ENCODE assay signal across 8 cellular contexts in genomic region chr6:113854531-113855499, GRCh38. TPM values are rescaled to one million over a fixed set of nuclear protein-coding genes. Genes with fewer than 3 reads are reported as not detected.
DNase-seq lines count a peak whose midpoint lies in the region; ATAC-seq, FAIRE-seq and TF ChIP-seq lines count a peak whose summit lies in the region.

No MANE protein-coding gene starts in this region.

- peak overlapping the region; percentile 90 to 97 (median 94) for H3K27ac ChIP-seq in esophagus muscularis mucosa (replicated peaks in 1 of 4)

- no peaks in the 10 kb centered on the region for H3K36me3 Mint-ChIP-seq in T-helper 2 cell treated with Interferon-gamma antibody and Interleukin-4, amounts not matched to agents 5 μg/mL and 100 μg/mL, for 36 hours (ENCODE audit: low read depth)
- H3K36me3 Mint-ChIP-seq in mesothelial cell of epicardium (no peaks in the 10 kb centered on the region), type B pancreatic cell (no peaks in the 10 kb centered on the region)

- peaks cover 4 to 38% (median 22%) of the 10 kb centered on the region in 4 donors for H3K4me1 ChIP-seq in esophagus muscularis mucosa

- peaks cover 45% of the 10 kb centered on the region for H3K27me3 Mint-ChIP-seq in T-helper 2 cell treated with Interferon-gamma antibody and Interleukin-4, amounts not matched to agents 5 μg/mL and 100 μg/mL, for 36 hours (ENCODE audit: low read depth)
- H3K27me3 Mint-ChIP-seq in mesothelial cell of epicardium (ENCODE audit: low read depth) (no peaks in the 10 kb centered on the region), type B pancreatic cell (peaks cover 4% of the 10 kb centered on the region)

- intact Hi-C loops in esophagus muscularis mucosa (cut with DNase I), result loop anchor here (5.0 to 10.0 kb wide), 3 partner anchors 290 to 1073 kb away; no protein-coding TSS in a partner anchor

- H3K4me3 ChIP-seq in BJ (ENCODE audit: low read depth, low read length) (peak overlapping the region; percentile 89), esophagus muscularis mucosa (peak overlapping the region; percentile 65 to 81 (median 73))

- DNase-seq in BJ (ENCODE audit: low read depth), result no peak
- no peak for DNase-seq in GM18507 (ENCODE audit: extremely low spot score, insufficient read length, low read depth)
- DNase-seq in NCI-H146 (lab: John Stamatoyannopoulos, UW), result peak; percentile 97
- no peak for DNase-seq in T-helper 2 cell treated with Interferon-gamma antibody and Interleukin-4, amounts not matched to agents 5 μg/mL and 100 μg/mL, for 36 hours (ENCODE audit: low spot score)
- no peak for DNase-seq in esophagus muscularis mucosa (ENCODE audit: extremely low spot score)
- DNase-seq in mesothelial cell of epicardium (ENCODE audit: low spot score in 2 of 2, unreplicated experiment in 2 of 2), result peak; percentile 77 to 78
- DNase-seq in type B pancreatic cell (ENCODE audit: extremely low spot score, unreplicated experiment), result peak; percentile 86

- H3K27ac Mint-ChIP-seq in T-helper 2 cell treated with Interferon-gamma antibody and Interleukin-4, amounts not matched to agents 5 μg/mL and 100 μg/mL, for 36 hours, result no peak overlapping the region
- H3K27ac Mint-ChIP-seq in mesothelial cell of epicardium, result peak overlapping the region; percentile 92
- no peak overlapping the region for H3K27ac Mint-ChIP-seq in type B pancreatic cell

- FAIRE-seq in GM18507 (lab: Jason Lieb, UNC), result peak; percentile 21

- TF ChIP-seq EP300 in esophagus muscularis mucosa (IDR thresholded peaks at IDR 0.05), result no peak

- TF ChIP-seq CTCF in BJ (IDR thresholded peaks at IDR 0.05; ENCODE audit: insufficient read depth, low read depth, low read length) (peak; percentile 31), esophagus muscularis mucosa (IDR thresholded peaks at IDR 0.05) (peak in 2 of 3 experiments; percentile 11 to 21), mesothelial cell of epicardium (IDR thresholded peaks at IDR 0.05; ENCODE audit: unreplicated experiment) (no peak), type B pancreatic cell (conservative IDR thresholded peaks at IDR 0.05) (peak; percentile 36)

- POLR2A ChIA-PET in BJ (lab: Charles Lee), result interaction anchor here (0.5 to 0.7 kb wide), 4 partner anchors 170 to 1283 kb away, joined by 3 to 26 read pairs (median 6); no protein-coding TSS in a partner anchor

- peaks cover 13% of the 10 kb centered on the region for H3K4me1 Mint-ChIP-seq in T-helper 2 cell treated with Interferon-gamma antibody and Interleukin-4, amounts not matched to agents 5 μg/mL and 100 μg/mL, for 36 hours (ENCODE audit: low read depth)
- H3K4me1 Mint-ChIP-seq in mesothelial cell of epicardium, result peaks cover 20% of the 10 kb centered on the region
- H3K4me1 Mint-ChIP-seq in type B pancreatic cell (ENCODE audit: unreplicated experiment), result peaks cover 9% of the 10 kb centered on the region

- ATAC-seq in GM18861 (IDR thresholded peaks at IDR 0.05; ENCODE audit: unreplicated experiment), result no peak

- TF ChIP-seq POLR2A in esophagus muscularis mucosa (IDR thresholded peaks at IDR 0.05; ENCODE audit: low read depth), result no peak

- H3K9me3 ChIP-seq in esophagus muscularis mucosa, result no peaks in the 10 kb centered on the region

- H3K9me3 Mint-ChIP-seq in T-helper 2 cell treated with Interferon-gamma antibody and Interleukin-4, amounts not matched to agents 5 μg/mL and 100 μg/mL, for 36 hours, result no peaks in the 10 kb centered on the region
- H3K9me3 Mint-ChIP-seq in mesothelial cell of epicardium (no peaks in the 10 kb centered on the region), type B pancreatic cell (no peaks in the 10 kb centered on the region)

- H3K27me3 ChIP-seq in BJ (ENCODE audit: control insufficient read depth, insufficient read depth, low read length) (no peaks in the 10 kb centered on the region), esophagus muscularis mucosa (no peaks in the 10 kb centered on the region)

- H3K36me3 ChIP-seq in BJ (ENCODE audit: control insufficient read depth, insufficient read depth, low read length), result peaks cover 2% of the 10 kb centered on the region
- no peaks in the 10 kb centered on the region for H3K36me3 ChIP-seq in esophagus muscularis mucosa

- H3K4me3 Mint-ChIP-seq in T-helper 2 cell treated with Interferon-gamma antibody and Interleukin-4, amounts not matched to agents 5 μg/mL and 100 μg/mL, for 36 hours, result peak overlapping the region; percentile 36
- H3K4me3 Mint-ChIP-seq in mesothelial cell of epicardium, result no peak overlapping the region
- no peak overlapping the region for H3K4me3 Mint-ChIP-seq in type B pancreatic cell

- CTCF ChIA-PET in BJ (lab: Yijun Ruan, JAX), result interaction anchor here (0.6 to 1.4 kb wide), 7 partner anchors 10 to 316 kb away, joined by 3 to 4 read pairs (median 3); no protein-coding TSS in a partner anchor

- WGBS in esophagus muscularis mucosa, result 4% methylated on average over 36 of the region's 56 CpGs

RNA-seq across cellular contexts. Expression of gene MARCKS, which starts 2.3 kb away (rescaled TPM):
- 47.0 and 118 TPM in 2 replicates for polyA plus RNA-seq in BJ (2011; rRNA removed)
- polyA minus RNA-seq in BJ (2011; rRNA and poly(A)+ RNA removed), result 44.7 and 50.6 TPM in 2 replicates
- total RNA-seq in esophagus muscularis mucosa (10 to 100 TPM; 19.2 to 32.7 (median 31.2) TPM), mesothelial cell of epicardium (174 to 179 TPM (median 174 TPM) in 3 replicates), type B pancreatic cell (ENCODE audit: low replicate concordance) (105 and 236 TPM in 2 replicates)

Comparison
In these comparisons a context has a peak if more than half of its experiments do, and no peak if none do; other contexts are left out.
1. DNase-seq: peak in NCI-H146 (single experiment), mesothelial cell of epicardium (2 of 2) and type B pancreatic cell (single experiment); none in BJ (single experiment), GM18507 (single experiment), T-helper 2 cell treated with Interferon-gamma antibody and Interleukin-4, amounts not matched to agents 5 μg/mL and 100 μg/mL, for 36 hours (single experiment) and esophagus muscularis mucosa (single experiment).